Comparison of ENCODE assay signal across 2 cellular contexts in genomic region chrX:15719324-15719968, GRCh38.
TF ChIP-seq lines count a peak whose summit lies in the region.

No MANE protein-coding gene starts in this region.

TF ChIP-seq in IMR-90, 13 proteins besides CTCF, POLR2A, EP300 and RAD21:
- TF ChIP-seq BHLHE40 (IDR thresholded peaks at IDR 0.05; ENCODE audit: low read depth, low read length) (no peak), FOS (IDR thresholded peaks at IDR 0.05; ENCODE audit: low read depth, low read length) (no peak), MAFK (IDR thresholded peaks at IDR 0.05; ENCODE audit: low read depth, low read length) (0 out of 2 replicates have a peak, but pooled peaks have one; percentile 10)

TF ChIP-seq in GM12878, 131 proteins besides CTCF, POLR2A, EP300 and RAD21:
- no peak for TF ChIP-seq PAX5 (IDR thresholded peaks at IDR 0.05; ENCODE audit: borderline replicate concordance, low read depth, low read length)
- TF ChIP-seq CREM (IDR thresholded peaks at IDR 0.05; ENCODE audit: low read depth), result no peak
- no peak for TF ChIP-seq CHD1 (IDR thresholded peaks at IDR 0.05; ENCODE audit: low read depth, low read length)
- TF ChIP-seq SMC3 (IDR thresholded peaks at IDR 0.05; ENCODE audit: borderline replicate concordance, low read length), result no peak
- TF ChIP-seq RELB (IDR thresholded peaks at IDR 0.05; ENCODE audit: low read depth), result no peak
- no peak for TF ChIP-seq ZNF24 (IDR thresholded peaks at IDR 0.05)
- TF ChIP-seq MYC (IDR thresholded peaks at IDR 0.05; ENCODE audit: insufficient read depth, insufficient read length, insufficient replicate concordance, low read length, severe bottlenecking), result no peak
- TF ChIP-seq SP1 (IDR thresholded peaks at IDR 0.05; ENCODE audit: low read depth, low read length), result no peak
- no peak for TF ChIP-seq ZBTB33 (IDR thresholded peaks at IDR 0.05)
- no peak for TF ChIP-seq CUX1 (IDR thresholded peaks at IDR 0.05; ENCODE audit: insufficient replicate concordance, low read depth, low read length)
- no peak for TF ChIP-seq ATF7 (IDR thresholded peaks at IDR 0.05; ENCODE audit: low read depth)
- no peak for TF ChIP-seq SIN3A (IDR thresholded peaks at IDR 0.05; ENCODE audit: low read depth, low read length)
- no peak for TF ChIP-seq SKIL (IDR thresholded peaks at IDR 0.05; ENCODE audit: low read depth, poor library complexity, severe bottlenecking)
- TF ChIP-seq HDGF (IDR thresholded peaks at IDR 0.05), result no peak
- no peak for TF ChIP-seq REST (IDR thresholded peaks at IDR 0.05; ENCODE audit: low read depth, low read length)
- no peak for TF ChIP-seq ZBTB4 (CRISPR knock-in tag; IDR thresholded peaks at IDR 0.05)
- no peak for TF ChIP-seq CBFB (IDR thresholded peaks at IDR 0.05; ENCODE audit: low read depth)
- TF ChIP-seq TCF7 (IDR thresholded peaks at IDR 0.05; ENCODE audit: borderline replicate concordance), result no peak
